20 cellular contexts compared by ENCODE assay signal in the genomic region with DNA sequence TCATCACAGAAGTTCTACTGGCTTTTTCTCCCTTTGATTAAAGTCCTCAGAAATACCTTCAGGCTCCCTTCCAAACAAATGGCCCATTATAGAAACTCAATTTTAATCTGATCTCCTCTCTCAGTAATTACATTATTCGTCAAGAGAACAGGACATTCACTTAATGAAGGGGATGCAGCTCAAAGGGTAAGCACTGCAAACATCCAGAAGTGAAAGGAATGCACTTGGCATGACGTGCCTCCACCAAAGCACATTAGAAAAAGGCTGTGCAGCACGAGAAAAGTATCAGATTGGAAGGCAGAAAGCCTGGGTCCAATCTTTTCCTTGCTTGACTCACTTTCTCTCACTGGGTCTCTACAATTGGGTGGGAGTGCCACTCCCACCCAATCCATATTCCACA.
DNase-seq lines count a peak whose midpoint lies in the region; ATAC-seq, FAIRE-seq and TF ChIP-seq lines count a peak whose summit lies in the region.
"Had no signal": no experiment of that assay in that cellular context is flagged by ENCODE, and none has a peak within 500 bp of the region (broad histone marks: within the 10 kb centered on the region; RNA-seq: fewer than 3 reads in every experiment).

No MANE protein-coding gene starts in this region.

- no peaks in the 10 kb centered on the region for H3F3A ChIP-seq in SK-N-SH (replicated peaks; ENCODE audit: insufficient read depth)

- FAIRE-seq in RCC 7860 (lab: Jason Lieb, UNC): no peak
- FAIRE-seq: A549, D721Med, G401.6, GM12891, GM19239 had no signal

- H3K36me3 ChIP-seq in BE2C: no peaks in the 10 kb centered on the region
- H3K36me3 ChIP-seq in SK-N-SH (replicated peaks in 1 of 2; ENCODE audit: control insufficient read depth in 1 of 2, insufficient read depth in 2 of 2, low read length in 1 of 2): no peaks in the 10 kb centered on the region
- H3K36me3 ChIP-seq: BLaER1 had no signal

- TF ChIP-seq RAD21 in SK-N-SH (IDR thresholded peaks at IDR 0.05; ENCODE audit: low read length): no peak

- POLR2A ChIA-PET in SK-N-SH (lab: Yijun Ruan, JAX): no interaction called here

- DNase-seq in BE2C: peak; percentile 15
- DNase-seq in SK-N-SH: peak; percentile 11
- peak; percentile 35 for DNase-seq in foreskin melanocyte
- DNase-seq in RCC 7860 (ENCODE audit: low spot score): no peak
- DNase-seq: AML-193; C1 segment of cervical spinal cord; Caco-2; Calu3; CD4-positive, CD25-positive, alpha-beta regulatory T cell; CD8-positive, alpha-beta T cell; DMS79 treated with DMSO at 0.1 percent for 48 hours; GF-D8 had no signal

- TF ChIP-seq CTCF in BE2C (IDR thresholded peaks at IDR 0.05; ENCODE audit: low read depth, low read length) (no peak), SK-N-SH (IDR thresholded peaks at IDR 0.05) (no peak)

- H3K4me1 ChIP-seq in BE2C (0 out of 2 replicates have a peak, but pooled peaks cover 2% of the 10 kb centered on the region), SK-N-SH (ENCODE audit: control insufficient read depth in 1 of 2, insufficient read depth in 2 of 2, low read depth in 1 of 2, low read length in 1 of 2) (peaks cover 0 to 2% of the 10 kb centered on the region in 2 experiments; a peak in 3 of 4 replicates)
- H3K4me1 ChIP-seq: A549, BLaER1, Caco-2 had no signal

- CTCF ChIA-PET in SK-N-SH (lab: Yijun Ruan, JAX): no interaction called here

- TF ChIP-seq EP300 in SK-N-SH (IDR thresholded peaks at IDR 0.05; ENCODE audit: borderline replicate concordance in 1 of 2, low read depth in 1 of 2, low read length in 1 of 2): no peak

- no peaks in the 10 kb centered on the region for H3K79me2 ChIP-seq in SK-N-SH (ENCODE audit: insufficient read depth)

- 15% methylated on average over 3 of the region's 3 CpGs for WGBS in SK-N-SH (ENCODE audit: low lambda C conversion rate)

- no peak overlapping the region for H3K4me2 ChIP-seq in SK-N-SH
- H3K4me2 ChIP-seq: A549, BLaER1 had no signal

- H3K9me2 ChIP-seq in SK-N-SH: no peaks in the 10 kb centered on the region

- H3K9me3 ChIP-seq in BE2C (no peaks in the 10 kb centered on the region), SK-N-SH (no peaks in the 10 kb centered on the region)
- H3K9me3 ChIP-seq: A549, BLaER1, Caco-2 had no signal

- no peaks in the 10 kb centered on the region for H4K20me1 ChIP-seq in SK-N-SH (ENCODE audit: insufficient read depth)
- H4K20me1 ChIP-seq: BLaER1 had no signal

- H3K27ac ChIP-seq in SK-N-SH (ENCODE audit: low read depth in 2 of 2, low read length in 1 of 2): no peak overlapping the region; a peak in 1 of 4 replicates
- H3K27ac ChIP-seq: 22Rv1, A549, BLaER1 had no signal

- H3K27me3 ChIP-seq in BE2C (no peaks in the 10 kb centered on the region), SK-N-SH (ENCODE audit: insufficient read depth) (no peaks in the 10 kb centered on the region)
- H3K27me3 ChIP-seq: BLaER1 had no signal

- ATAC-seq in HG03139 (IDR thresholded peaks at IDR 0.05; ENCODE audit: unreplicated experiment): no peak
- ATAC-seq: A549; CD8-positive, alpha-beta T cell had no signal

- no peak overlapping the region for H2AFZ ChIP-seq in SK-N-SH (ENCODE audit: low read depth)

- H3K4me3 ChIP-seq in BE2C (ENCODE audit: low read depth, low read length) (no peak overlapping the region), SK-N-SH (ENCODE audit: low read depth in 2 of 2, low read length in 1 of 2) (no peak overlapping the region)
- H3K4me3 ChIP-seq: A549, BLaER1 had no signal

- H3K9ac ChIP-seq in SK-N-SH: no peak overlapping the region
- H3K9ac ChIP-seq: BLaER1 had no signal

TF ChIP-seq in SK-N-SH, 30 proteins besides CTCF, POLR2A, EP300 and RAD21:
- TF ChIP-seq, protein P1, sequence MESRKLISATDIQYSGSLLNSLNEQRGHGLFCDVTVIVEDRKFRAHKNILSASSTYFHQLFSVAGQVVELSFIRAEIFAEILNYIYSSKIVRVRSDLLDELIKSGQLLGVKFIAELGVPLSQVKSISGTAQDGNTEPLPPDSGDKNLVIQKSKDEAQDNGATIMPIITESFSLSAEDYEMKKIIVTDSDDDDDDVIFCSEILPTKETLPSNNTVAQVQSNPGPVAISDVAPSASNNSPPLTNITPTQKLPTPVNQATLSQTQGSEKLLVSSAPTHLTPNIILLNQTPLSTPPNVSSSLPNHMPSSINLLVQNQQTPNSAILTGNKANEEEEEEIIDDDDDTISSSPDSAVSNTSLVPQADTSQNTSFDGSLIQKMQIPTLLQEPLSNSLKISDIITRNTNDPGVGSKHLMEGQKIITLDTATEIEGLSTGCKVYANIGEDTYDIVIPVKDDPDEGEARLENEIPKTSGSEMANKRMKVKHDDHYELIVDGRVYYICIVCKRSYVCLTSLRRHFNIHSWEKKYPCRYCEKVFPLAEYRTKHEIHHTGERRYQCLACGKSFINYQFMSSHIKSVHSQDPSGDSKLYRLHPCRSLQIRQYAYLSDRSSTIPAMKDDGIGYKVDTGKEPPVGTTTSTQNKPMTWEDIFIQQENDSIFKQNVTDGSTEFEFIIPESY (IDR thresholded peaks at IDR 0.05; ENCODE audit: borderline replicate concordance, low read depth): no peak
- TF ChIP-seq, protein P2, sequence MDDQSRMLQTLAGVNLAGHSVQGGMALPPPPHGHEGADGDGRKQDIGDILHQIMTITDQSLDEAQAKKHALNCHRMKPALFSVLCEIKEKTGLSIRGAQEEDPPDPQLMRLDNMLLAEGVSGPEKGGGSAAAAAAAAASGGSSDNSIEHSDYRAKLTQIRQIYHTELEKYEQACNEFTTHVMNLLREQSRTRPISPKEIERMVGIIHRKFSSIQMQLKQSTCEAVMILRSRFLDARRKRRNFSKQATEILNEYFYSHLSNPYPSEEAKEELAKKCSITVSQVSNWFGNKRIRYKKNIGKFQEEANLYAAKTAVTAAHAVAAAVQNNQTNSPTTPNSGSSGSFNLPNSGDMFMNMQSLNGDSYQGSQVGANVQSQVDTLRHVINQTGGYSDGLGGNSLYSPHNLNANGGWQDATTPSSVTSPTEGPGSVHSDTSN (IDR thresholded peaks at IDR 0.05): no peak
- TF ChIP-seq TCF12 (IDR thresholded peaks at IDR 0.05): no peak
- no peak for TF ChIP-seq GATA2 (CRISPR knock-in tag; IDR thresholded peaks at IDR 0.05)
- no peak for TF ChIP-seq GABPA (IDR thresholded peaks at IDR 0.05; ENCODE audit: low read depth)
- TF ChIP-seq, protein P3, sequence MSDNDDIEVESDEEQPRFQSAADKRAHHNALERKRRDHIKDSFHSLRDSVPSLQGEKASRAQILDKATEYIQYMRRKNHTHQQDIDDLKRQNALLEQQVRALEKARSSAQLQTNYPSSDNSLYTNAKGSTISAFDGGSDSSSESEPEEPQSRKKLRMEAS (IDR thresholded peaks at IDR 0.05; ENCODE audit: low read depth): no peak
- TF ChIP-seq, protein P4, sequence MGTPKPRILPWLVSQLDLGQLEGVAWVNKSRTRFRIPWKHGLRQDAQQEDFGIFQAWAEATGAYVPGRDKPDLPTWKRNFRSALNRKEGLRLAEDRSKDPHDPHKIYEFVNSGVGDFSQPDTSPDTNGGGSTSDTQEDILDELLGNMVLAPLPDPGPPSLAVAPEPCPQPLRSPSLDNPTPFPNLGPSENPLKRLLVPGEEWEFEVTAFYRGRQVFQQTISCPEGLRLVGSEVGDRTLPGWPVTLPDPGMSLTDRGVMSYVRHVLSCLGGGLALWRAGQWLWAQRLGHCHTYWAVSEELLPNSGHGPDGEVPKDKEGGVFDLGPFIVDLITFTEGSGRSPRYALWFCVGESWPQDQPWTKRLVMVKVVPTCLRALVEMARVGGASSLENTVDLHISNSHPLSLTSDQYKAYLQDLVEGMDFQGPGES (IDR thresholded peaks at IDR 0.05; ENCODE audit: low read depth, low read length): no peak
- no peak for TF ChIP-seq MXI1 (IDR thresholded peaks at IDR 0.05; ENCODE audit: low read depth, low read length)
- no peak for TF ChIP-seq EZH2phosphoT487 (IDR thresholded peaks at IDR 0.05; ENCODE audit: borderline replicate concordance, low read depth)
- TF ChIP-seq FOSL2 (IDR thresholded peaks at IDR 0.05; ENCODE audit: borderline replicate concordance, low read depth): no peak
- TF ChIP-seq CHD2 (IDR thresholded peaks at IDR 0.05; ENCODE audit: low read length, partially characterized antibody): no peak
- TF ChIP-seq SIN3A (IDR thresholded peaks at IDR 0.05; ENCODE audit: borderline replicate concordance, low read depth, low read length): no peak
- TF ChIP-seq TAF1 (IDR thresholded peaks at IDR 0.05; ENCODE audit: borderline replicate concordance, low read depth, low read length): no peak
- TF ChIP-seq FOXJ3 (CRISPR knock-in tag; IDR thresholded peaks at IDR 0.05): no peak
- TF ChIP-seq NFIC (IDR thresholded peaks at IDR 0.05; ENCODE audit: borderline replicate concordance): no peak
- TF ChIP-seq POLR2AphosphoS5 (IDR thresholded peaks at IDR 0.05; ENCODE audit: low read depth, low read length): no peak
- no peak for TF ChIP-seq MEF2A (IDR thresholded peaks at IDR 0.05; ENCODE audit: borderline replicate concordance, low read depth)
- TF ChIP-seq RXRA (IDR thresholded peaks at IDR 0.05; ENCODE audit: borderline replicate concordance, low read depth): no peak
- no peak for TF ChIP-seq JUND (IDR thresholded peaks at IDR 0.05)
- TF ChIP-seq YY1 (IDR thresholded peaks at IDR 0.05; ENCODE audit: low read depth): no peak
